9 cellular contexts compared by ENCODE assay signal in genomic region chr9:71322311-71322710, GRCh38.
"Had no signal": no experiment of that assay in that cellular context is flagged by ENCODE, and none has a peak within 500 bp of the region (broad histone marks: within the 10 kb centered on the region; RNA-seq: fewer than 3 reads in every experiment).

No MANE protein-coding gene starts in this region.

- FAIRE-seq: H1 had no signal

- H3K4me3 Mint-ChIP-seq: GM23338, H9 had no signal

- H3K27ac ChIP-seq: GM23248 had no signal

- H3K4me3 ChIP-seq: GM23248, GM23338, HAP-1 had no signal

- H3K9ac ChIP-seq: GM23248 had no signal

- H3K27ac Mint-ChIP-seq: GM23338, H9 had no signal

- ATAC-seq: GM23338, HCT116 had no signal

- H3K4me1 Mint-ChIP-seq: GM23338, H9 had no signal

- H3K4me1 ChIP-seq: HAP-1 had no signal

- H3K4me2 ChIP-seq: GM23338 had no signal

- H3K36me3 ChIP-seq: HAP-1 had no signal

- DNase-seq: GM23248, GOT3, H7, H9, HCEC 1CT had no signal

- H2AFZ ChIP-seq: GM23248, GM23338 had no signal

- H3K9me3 Mint-ChIP-seq: GM23338, H9 had no signal
